ENCODE assay signal across 14 cellular contexts in genomic region chr3:123084192-123084591, GRCh38. TPM values are rescaled to one million over a fixed set of nuclear protein-coding genes. Genes with fewer than 3 reads are reported as not detected.
DNase-seq lines count a peak whose midpoint lies in the region; ATAC-seq and TF ChIP-seq lines count a peak whose summit lies in the region.
"Had no signal": no experiment of that assay in that cellular context is flagged by ENCODE, and none has a peak within 500 bp of the region (broad histone marks: within the 10 kb centered on the region; RNA-seq: fewer than 3 reads in every experiment).

No MANE protein-coding gene starts in this region.

- H3K4me1 Mint-ChIP-seq in brain = peaks cover 87% of the 10 kb centered on the region

- H3K9me3 Mint-ChIP-seq in brain = no peaks in the 10 kb centered on the region
- H3K9me3 Mint-ChIP-seq: activated CD4-positive, alpha-beta T cell treated with anti-CD3 and anti-CD28 coated beads, Interleukin-2, amount 10 ng/mL, durations not matched to agents 24 days and 14 days had no signal

- H3K36me3 Mint-ChIP-seq in brain = no peaks in the 10 kb centered on the region

- peaks cover 5% of the 10 kb centered on the region for H3K27me3 Mint-ChIP-seq in brain
- H3K27me3 Mint-ChIP-seq: activated CD4-positive, alpha-beta T cell treated with anti-CD3 and anti-CD28 coated beads, Interleukin-2, amount 10 ng/mL, durations not matched to agents 24 days and 14 days had no signal

- peak overlapping the region; percentile 89 to 94 (median 93) for H3K27ac Mint-ChIP-seq in brain
- H3K27ac Mint-ChIP-seq: activated CD4-positive, alpha-beta T cell treated with anti-CD3 and anti-CD28 coated beads, Interleukin-2, amount 10 ng/mL, durations not matched to agents 24 days and 14 days had no signal

- peak overlapping the region; percentile 25 to 70 (median 44) for H3K4me3 Mint-ChIP-seq in brain
- H3K4me3 Mint-ChIP-seq: activated CD4-positive, alpha-beta T cell treated with anti-CD3 and anti-CD28 coated beads, Interleukin-2, amount 10 ng/mL, durations not matched to agents 24 days and 14 days had no signal

- peak; percentile 49 for ATAC-seq in left lobe of liver
- ATAC-seq in sciatic nerve = peak; percentile 34
- ATAC-seq in HG03469 (IDR thresholded peaks at IDR 0.05; ENCODE audit: unreplicated experiment) = no peak
- ATAC-seq: PC-3 had no signal

- TF ChIP-seq CTCF in brain (conservative IDR thresholded peaks at IDR 0.05) = no peak

- intact Hi-C loops in sciatic nerve (cut with DNase I) = no loop called here

- DNase-seq in M059J (ENCODE audit: low read depth) (peak; percentile 40), left lobe of liver (ENCODE audit: low spot score) (peak; percentile 70), sciatic nerve (ENCODE audit: low spot score) (no peak), NCI-H187 treated with DMSO at 0.1 percent for 48 hours (lab: John Stamatoyannopoulos, UW) (no peak), T-helper 2 cell (no peak)
- DNase-seq in activated CD8-positive, alpha-beta memory T cell treated with anti-CD3 and anti-CD28 coated beads for 24 hours = no peak
- DNase-seq: activated CD4-positive, alpha-beta T cell treated with anti-CD3 and anti-CD28 coated beads, Interleukin-2, amount 10 ng/mL, durations not matched to agents 24 days and 14 days; activated gamma-delta T cell treated with Interleukin-2 at 50 U/mL for 16 hours; Kasumi-1; PC-3 had no signal

RNA-seq across cellular contexts. Expression of gene PDIA5, which starts 17.4 kb away (rescaled TPM):
- 22.7 and 39.1 TPM in 2 replicates for total RNA-seq in M059J (2014; rRNA removed; shearing (Covaris generic))
- polyA plus RNA-seq in brain (ENCODE audit: insufficient read depth, low read depth, low replicate concordance) = 12.3 TPM
- 55.0 TPM for total RNA-seq in left lobe of liver
- total RNA-seq in sciatic nerve = 27.8 TPM

RNA-seq across cellular contexts. Expression of gene SEMA5B, which starts 56.6 kb away (rescaled TPM):
- not detected in 2 replicates for total RNA-seq in M059J (2014; rRNA removed; shearing (Covaris generic))
- polyA plus RNA-seq in brain (ENCODE audit: insufficient read depth, low read depth, low replicate concordance) = 4.5 TPM
- total RNA-seq in left lobe of liver (1.0 TPM), sciatic nerve (10.1 TPM)
- total RNA-seq: activated CD4-positive, alpha-beta T cell treated with anti-CD3 and anti-CD28 coated beads, Interleukin-2, amount 10 ng/mL, durations not matched to agents 24 days and 14 days; T-helper 1 cell treated with Interleukin-12 subunit alpha and Interleukin-12 subunit beta and Interleukin-4 antibody, amounts not matched to agents 30 ng/mL and 1 ng/mL, for 36 hours had no signal
- polyA plus RNA-seq: BJ had no signal

Comparison
In these comparisons a context has a peak if more than half of its experiments do, and no peak if none do; other contexts are left out.
1. DNase-seq: peak in M059J (single experiment) and left lobe of liver (single experiment); none in sciatic nerve (single experiment), NCI-H187 treated with DMSO at 0.1 percent for 48 hours (single experiment), T-helper 2 cell (0 of 5) and activated CD8-positive, alpha-beta memory T cell treated with anti-CD3 and anti-CD28 coated beads for 24 hours (single experiment).